In genomic region chr19:48489608-48490216, GRCh38 we compare ENCODE assay signal across 8 cellular contexts. TPM values are rescaled to one million over a fixed set of nuclear protein-coding genes. Genes with fewer than 3 reads are reported as not detected.
A peak's percentile ranks its signal among the peaks of the same experiment; 100 is the strongest.
DNase-seq lines count a peak whose midpoint lies in the region; ATAC-seq and TF ChIP-seq lines count a peak whose summit lies in the region.

No MANE protein-coding gene starts in this region.

- ATAC-seq in Right ventricle myocardium inferior (no peak), GM18873 (IDR thresholded peaks at IDR 0.05; ENCODE audit: low FRiP score, unreplicated experiment) (no peak), HG03095 (IDR thresholded peaks at IDR 0.05; ENCODE audit: unreplicated experiment) (no peak)

- POLR2A ChIA-PET in GM10248 (lab: Yijun Ruan, JAX) = no interaction called here
- POLR2A ChIA-PET in RWPE1 (lab: Yijun Ruan, JAX; ENCODE audit: low non-redundant PET) = no interaction called here

- TF ChIP-seq CTCF in GM10248 (IDR thresholded peaks at IDR 0.05; ENCODE audit: control extremely low read depth, extremely low read depth, low read depth, missing control alignments) = peak; percentile 96
- peak; percentile 96 for TF ChIP-seq CTCF in RWPE1 (conservative IDR thresholded peaks at IDR 0.05; ENCODE audit: low read depth)

- peak; percentile 85 for DNase-seq in GM10248 (ENCODE audit: extremely low spot score)
- peak; percentile 55 for DNase-seq in KG1 (lab: John Stamatoyannopoulos, UW)
- DNase-seq in RWPE1 (ENCODE audit: low spot score) = peak; percentile 73
- peak; percentile 51 for DNase-seq in activated gamma-delta T cell (lab: John Stamatoyannopoulos, UW)
- DNase-seq in Right ventricle myocardium inferior (ENCODE audit: missing footprints) = peak; percentile 87
- DNase-seq in retina = peak; percentile 80

- intact Hi-C loops in Right ventricle myocardium inferior (cut with DNase I) = loop anchor here (1.0 to 10.0 kb wide), 3 partner anchors 95 to 225 kb away; partner anchors contain the start of gene EMP3

- CTCF ChIA-PET in GM10248 (lab: Yijun Ruan, JAX) = interaction anchor here (0.7 to 5.1 kb wide), 43 partner anchors 9 to 940 kb away, joined by 3 to 68 read pairs (median 4); partner anchors contain the start of genes KCNJ14, KDELR1 and TMEM143
- CTCF ChIA-PET in RWPE1 (lab: Yijun Ruan, JAX) = interaction anchor here (0.5 to 2.1 kb wide), 15 partner anchors 8 to 768 kb away, joined by 3 to 7 read pairs (median 3); no protein-coding TSS in a partner anchor

- H3K27ac ChIP-seq in RWPE1 = peak overlapping the region; percentile 97

RNA-seq across cellular contexts. Expression of gene CYTH2, which starts 20.5 kb away (rescaled TPM):
- total RNA-seq in Right ventricle myocardium inferior = 30.7 TPM

RNA-seq across cellular contexts. Expression of gene LMTK3, which starts 21.9 kb away (rescaled TPM):
- 0.70 TPM for total RNA-seq in Right ventricle myocardium inferior

RNA-seq across cellular contexts. Expression of gene KCNJ14, which starts 34.3 kb away (rescaled TPM):
- 0.19 TPM for total RNA-seq in Right ventricle myocardium inferior

RNA-seq across cellular contexts. Expression of gene GRWD1, which starts 43.9 kb away (rescaled TPM):
- total RNA-seq in Right ventricle myocardium inferior = 17.7 TPM
